10 cellular contexts compared by ENCODE assay signal in the genomic region with DNA sequence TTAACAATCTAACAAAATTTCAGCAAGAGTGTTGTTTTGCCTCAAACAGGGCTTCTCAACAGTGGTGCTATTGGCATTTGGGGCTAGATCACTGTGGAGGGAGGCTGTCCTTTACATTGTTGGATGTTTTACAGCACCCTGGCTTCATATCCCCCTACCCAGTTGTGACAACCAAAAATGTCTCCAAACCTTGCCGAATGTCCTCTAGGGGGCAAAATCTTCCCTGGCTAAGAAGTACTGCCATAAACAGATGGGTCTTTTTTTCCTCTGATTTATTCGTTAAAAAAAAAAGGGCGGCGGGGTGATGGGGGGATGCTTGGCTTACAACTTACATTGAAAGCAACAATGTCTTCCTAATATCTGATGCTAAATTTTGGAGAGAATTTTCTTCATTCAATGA.
DNase-seq lines count a peak whose midpoint lies in the region; ATAC-seq, FAIRE-seq and TF ChIP-seq lines count a peak whose summit lies in the region.
"Had no signal": no experiment of that assay in that cellular context is flagged by ENCODE, and none has a peak within 500 bp of the region (broad histone marks: within the 10 kb centered on the region; RNA-seq: fewer than 3 reads in every experiment).

No MANE protein-coding gene starts in this region.

- H3K9ac ChIP-seq in DND-41 (ENCODE audit: low read depth, low read length) (no peak overlapping the region), KMS-11 (no peak overlapping the region), astrocyte (ENCODE audit: low read length) (no peak overlapping the region)

- TF ChIP-seq POLR2A in body of pancreas (IDR thresholded peaks at IDR 0.05), result no peak

- no peak overlapping the region for H3K4me3 Mint-ChIP-seq in astrocyte (ENCODE audit: unreplicated experiment)
- H3K4me3 Mint-ChIP-seq in activated T-helper 1 cell treated with anti-CD3 and anti-CD28 coated beads, Interleukin-12 subunit alpha, Interleukin-12 subunit beta, Interleukin-2, Interleukin-4 antibody, amounts not matched to agents 30 ng/mL and 10 ng/mL and 1 ng/mL, durations not matched to agents 14 hours and 24 hours and 36 hours, result no peak overlapping the region
- H3K4me3 Mint-ChIP-seq: activated B cell treated with CpG ODN at 0.5 μM for 24 hours; naive thymus-derived CD4-positive, alpha-beta T cell had no signal

- H3K36me3 ChIP-seq in DND-41 (ENCODE audit: insufficient read depth, low read length) (no peaks in the 10 kb centered on the region), KMS-11 (ENCODE audit: insufficient read depth) (no peaks in the 10 kb centered on the region), astrocyte (ENCODE audit: insufficient read depth, low read length) (no peaks in the 10 kb centered on the region), body of pancreas (replicated peaks in 1 of 2; ENCODE audit: insufficient read depth in 1 of 2, low read depth in 2 of 2) (no peaks in the 10 kb centered on the region)

- no peaks in the 10 kb centered on the region for H3K9me3 Mint-ChIP-seq in astrocyte (ENCODE audit: unreplicated experiment)
- no peaks in the 10 kb centered on the region for H3K9me3 Mint-ChIP-seq in activated T-helper 1 cell treated with anti-CD3 and anti-CD28 coated beads, Interleukin-12 subunit alpha, Interleukin-12 subunit beta, Interleukin-2, Interleukin-4 antibody, amounts not matched to agents 30 ng/mL and 10 ng/mL and 1 ng/mL, durations not matched to agents 14 hours and 24 hours and 36 hours
- H3K9me3 Mint-ChIP-seq: activated B cell treated with CpG ODN at 0.5 μM for 24 hours; naive thymus-derived CD4-positive, alpha-beta T cell had no signal

- H3K4me2 ChIP-seq in DND-41 (ENCODE audit: insufficient read depth, low read length) (no peak overlapping the region), KMS-11 (no peak overlapping the region), astrocyte (ENCODE audit: low read length) (no peak overlapping the region)

- H3K27ac ChIP-seq in DND-41 (ENCODE audit: low read length), result no peak overlapping the region
- H3K27ac ChIP-seq in KMS-11, result no peak overlapping the region
- H3K27ac ChIP-seq in astrocyte (ENCODE audit: low read depth, low read length), result no peak overlapping the region
- no peak overlapping the region for H3K27ac ChIP-seq in body of pancreas

- peak; percentile 60; the same call in 2 of the 3 replicates for ATAC-seq in DND-41 (ENCODE audit: insufficient read depth, low read depth)
- no peak for ATAC-seq in GM21786 (IDR thresholded peaks at IDR 0.05; ENCODE audit: unreplicated experiment)
- no peak for ATAC-seq in body of pancreas
- ATAC-seq: naive thymus-derived CD4-positive, alpha-beta T cell had no signal

- H3K4me3 ChIP-seq in DND-41 (ENCODE audit: low read depth in 1 of 2, low read length in 2 of 2), result no peak overlapping the region
- no peak overlapping the region for H3K4me3 ChIP-seq in KMS-11 (IDR thresholded peaks at IDR 0.05; ENCODE audit: insufficient read depth, low read depth, low read length)
- no peak overlapping the region for H3K4me3 ChIP-seq in astrocyte (ENCODE audit: insufficient read depth, low read depth, low read length)
- no peak overlapping the region for H3K4me3 ChIP-seq in body of pancreas

- TF ChIP-seq CTCF in DND-41 (IDR thresholded peaks at IDR 0.05; ENCODE audit: borderline replicate concordance, extremely low read depth, low read length, poor library complexity, severe bottlenecking) (peak; percentile 53), KMS-11 (conservative IDR thresholded peaks at IDR 0.05; ENCODE audit: low read depth, low read length) (peak; percentile 69), astrocyte (IDR thresholded peaks at IDR 0.05; ENCODE audit: insufficient read depth, low read depth, low read length) (peak; percentile 39), body of pancreas (IDR thresholded peaks at IDR 0.05) (no peak)

- H4K20me1 ChIP-seq in DND-41 (ENCODE audit: insufficient read depth, low read length) (no peaks in the 10 kb centered on the region), KMS-11 (ENCODE audit: insufficient read depth) (no peaks in the 10 kb centered on the region), astrocyte (ENCODE audit: insufficient read depth, low read length) (no peaks in the 10 kb centered on the region)

- no peaks in the 10 kb centered on the region for H3K27me3 Mint-ChIP-seq in astrocyte (ENCODE audit: low read depth, unreplicated experiment)
- H3K27me3 Mint-ChIP-seq in activated T-helper 1 cell treated with anti-CD3 and anti-CD28 coated beads, Interleukin-12 subunit alpha, Interleukin-12 subunit beta, Interleukin-2, Interleukin-4 antibody, amounts not matched to agents 30 ng/mL and 10 ng/mL and 1 ng/mL, durations not matched to agents 14 hours and 24 hours and 36 hours (ENCODE audit: insufficient read depth), result peaks cover 9% of the 10 kb centered on the region
- H3K27me3 Mint-ChIP-seq: activated B cell treated with CpG ODN at 0.5 μM for 24 hours had no signal

- WGBS in body of pancreas, 2 donors, result 39 to 45% methylated on average over 4 of the region's 4 CpGs

- intact Hi-C loops in activated T-helper 1 cell treated with anti-CD3 and anti-CD28 coated beads, Interleukin-12 subunit alpha, Interleukin-12 subunit beta, Interleukin-2, Interleukin-4 antibody, amounts not matched to agents 30 ng/mL and 10 ng/mL and 1 ng/mL, durations not matched to agents 14 hours and 24 hours and 36 hours (cut with micrococcal nuclease), result no loop called here
- intact Hi-C loops in body of pancreas (cut with DNase I), result no loop called here

- peaks cover 5% of the 10 kb centered on the region; the same call in 1 of the 2 replicates for H3K4me1 ChIP-seq in DND-41 (ENCODE audit: insufficient read depth, low read length)
- no peaks in the 10 kb centered on the region for H3K4me1 ChIP-seq in KMS-11 (ENCODE audit: low read depth, poor library complexity, severe bottlenecking)
- no peaks in the 10 kb centered on the region for H3K4me1 ChIP-seq in astrocyte (ENCODE audit: insufficient read depth, low read length)
- H3K4me1 ChIP-seq in body of pancreas, result no peaks in the 10 kb centered on the region

- DNase-seq in DND-41 (peak; percentile 25), astrocyte (ENCODE audit: low read depth) (no peak), left kidney (ENCODE audit: low read depth, low spot score) (peak; percentile 62), body of pancreas (no peak)
- DNase-seq in activated T-helper 1 cell treated with anti-CD3 and anti-CD28 coated beads, Interleukin-12 subunit alpha, Interleukin-12 subunit beta, Interleukin-2, Interleukin-4 antibody, amounts not matched to agents 30 ng/mL and 10 ng/mL and 1 ng/mL, durations not matched to agents 14 hours and 24 hours and 36 hours (ENCODE audit: low spot score), result no peak
- no peak for DNase-seq in stimulated activated CD4-positive, alpha-beta T cell treated with anti-CD3 and anti-CD28 coated beads, Interleukin-4, amount 100 ng/mL, for 1 hour
- DNase-seq: activated B cell treated with CpG ODN at 0.5 μM for 24 hours; naive thymus-derived CD4-positive, alpha-beta T cell had no signal

- no peak overlapping the region for H2AFZ ChIP-seq in DND-41 (ENCODE audit: low read depth, low read length)
- no peak overlapping the region for H2AFZ ChIP-seq in KMS-11 (ENCODE audit: low read depth)
- H2AFZ ChIP-seq in astrocyte (ENCODE audit: low read depth, low read length), result no peak overlapping the region

- H3K27ac Mint-ChIP-seq in astrocyte (ENCODE audit: unreplicated experiment), result no peak overlapping the region
- no peak overlapping the region for H3K27ac Mint-ChIP-seq in activated T-helper 1 cell treated with anti-CD3 and anti-CD28 coated beads, Interleukin-12 subunit alpha, Interleukin-12 subunit beta, Interleukin-2, Interleukin-4 antibody, amounts not matched to agents 30 ng/mL and 10 ng/mL and 1 ng/mL, durations not matched to agents 14 hours and 24 hours and 36 hours
- H3K27ac Mint-ChIP-seq: activated B cell treated with CpG ODN at 0.5 μM for 24 hours; naive thymus-derived CD4-positive, alpha-beta T cell had no signal

- no peaks in the 10 kb centered on the region for H3K4me1 Mint-ChIP-seq in astrocyte (ENCODE audit: low read depth, unreplicated experiment)
- peaks cover 8% of the 10 kb centered on the region for H3K4me1 Mint-ChIP-seq in activated T-helper 1 cell treated with anti-CD3 and anti-CD28 coated beads, Interleukin-12 subunit alpha, Interleukin-12 subunit beta, Interleukin-2, Interleukin-4 antibody, amounts not matched to agents 30 ng/mL and 10 ng/mL and 1 ng/mL, durations not matched to agents 14 hours and 24 hours and 36 hours (ENCODE audit: low read depth)

- H3K27me3 ChIP-seq in DND-41 (ENCODE audit: insufficient read depth, low read length, poor library complexity) (no peaks in the 10 kb centered on the region), KMS-11 (ENCODE audit: insufficient read depth, low read depth) (no peaks in the 10 kb centered on the region), astrocyte (ENCODE audit: insufficient read depth, low read length) (no peaks in the 10 kb centered on the region), body of pancreas (no peaks in the 10 kb centered on the region)

- FAIRE-seq in astrocyte (lab: Jason Lieb, UNC), result no peak

- H3K79me2 ChIP-seq in DND-41 (ENCODE audit: insufficient read depth, low read length) (no peaks in the 10 kb centered on the region), KMS-11 (ENCODE audit: insufficient read depth, low read depth) (no peaks in the 10 kb centered on the region), astrocyte (ENCODE audit: insufficient read depth, low read length) (no peaks in the 10 kb centered on the region)

- no peaks in the 10 kb centered on the region for H3K36me3 Mint-ChIP-seq in astrocyte (ENCODE audit: low read depth, unreplicated experiment)
- no peaks in the 10 kb centered on the region for H3K36me3 Mint-ChIP-seq in activated T-helper 1 cell treated with anti-CD3 and anti-CD28 coated beads, Interleukin-12 subunit alpha, Interleukin-12 subunit beta, Interleukin-2, Interleukin-4 antibody, amounts not matched to agents 30 ng/mL and 10 ng/mL and 1 ng/mL, durations not matched to agents 14 hours and 24 hours and 36 hours (ENCODE audit: low read depth)
- H3K36me3 Mint-ChIP-seq: naive thymus-derived CD4-positive, alpha-beta T cell had no signal

- H3K9me3 ChIP-seq in DND-41 (ENCODE audit: insufficient read depth, low read length, severe bottlenecking) (no peaks in the 10 kb centered on the region), astrocyte (ENCODE audit: insufficient read depth, low read depth, low read length) (no peaks in the 10 kb centered on the region), body of pancreas (no peaks in the 10 kb centered on the region)

Comparison
In these comparisons a context has a peak if more than half of its experiments do, and no peak if none do; other contexts are left out.
1. DNase-seq: peak in DND-41 (single experiment) and left kidney (single experiment); none in astrocyte (single experiment), activated T-helper 1 cell treated with anti-CD3 and anti-CD28 coated beads, Interleukin-12 subunit alpha, Interleukin-12 subunit beta, Interleukin-2, Interleukin-4 antibody, amounts not matched to agents 30 ng/mL and 10 ng/mL and 1 ng/mL, durations not matched to agents 14 hours and 24 hours and 36 hours (single experiment), stimulated activated CD4-positive, alpha-beta T cell treated with anti-CD3 and anti-CD28 coated beads, Interleukin-4, amount 100 ng/mL, for 1 hour (single experiment) and body of pancreas (0 of 4).
2. CTCF ChIP-seq: peak in DND-41 (single experiment), KMS-11 (single experiment) and astrocyte (single experiment); none in body of pancreas (0 of 7).